Comparison of ENCODE assay signal across 18 cellular contexts in genomic region chr1:75482951-75483350, GRCh38.
"Had no signal": no experiment of that assay in that cellular context is flagged by ENCODE, and none has a peak within 500 bp of the region (broad histone marks: within the 10 kb centered on the region; RNA-seq: fewer than 3 reads in every experiment).

No MANE protein-coding gene starts in this region.

- H3K4me3 ChIP-seq: smooth muscle cell, stomach had no signal

- ATAC-seq: activated CD4-positive, CD25-positive, alpha-beta regulatory T cell treated with anti-CD3 and anti-CD28 coated beads, Interleukin-2, amount 50 U/mL, for 24 hours; foreskin keratinocyte; left cardiac atrium; natural killer cell treated with Interleukin-12 subunit alpha and Interleukin-12 subunit beta and Interleukin-15 and Interleukin-18, amount 100 ng/mL, for 72 hours; sciatic nerve had no signal

- FAIRE-seq: islet of Langerhans had no signal

- DNase-seq: activated CD4-positive, alpha-beta T cell treated with anti-CD3 and anti-CD28 coated beads, Interleukin-2, amount 50 U/mL, for 1 hour; activated CD8-positive, alpha-beta memory T cell treated with anti-CD3 and anti-CD28 coated beads for 24 hours; activated naive CD8-positive, alpha-beta T cell treated with anti-CD3 and anti-CD28 coated beads for 36 hours; amniotic stem cell; foreskin keratinocyte; glutamatergic neuron; hippocampal formation; left cardiac atrium; stimulated activated CD4-positive, alpha-beta T cell treated with anti-CD3 and anti-CD28 coated beads, Interleukin-4, amount 100 ng/mL, for 1 hour; stomach; T1000 had no signal

- H3K27ac ChIP-seq: foreskin keratinocyte, neutrophil, parathyroid adenoma, stomach had no signal

- H3K27me3 ChIP-seq: foreskin keratinocyte, neutrophil, stomach had no signal
